ENCODE assay signal across 20 cellular contexts in the genomic region with DNA sequence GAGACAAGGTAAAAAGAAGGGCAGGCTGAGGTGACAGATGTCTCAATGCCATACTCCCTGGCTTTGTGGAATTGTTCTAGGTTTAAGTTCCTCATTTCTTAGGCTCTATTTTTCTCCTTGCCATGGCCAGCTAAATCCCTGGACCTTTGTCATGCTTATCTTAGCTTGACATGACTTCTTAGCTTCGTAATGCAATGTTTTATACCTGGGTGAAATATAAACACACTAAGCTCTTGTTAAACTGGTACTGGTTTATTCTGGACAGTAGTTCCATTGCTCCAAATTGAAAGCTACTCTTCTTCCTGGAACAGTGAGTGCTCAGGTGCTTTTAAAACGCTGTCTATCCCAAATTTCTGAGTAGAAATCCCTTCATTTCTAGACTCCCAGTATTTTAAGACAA.
"Had no signal": no experiment of that assay in that cellular context is flagged by ENCODE, and none has a peak within 500 bp of the region (broad histone marks: within the 10 kb centered on the region; RNA-seq: fewer than 3 reads in every experiment).

No MANE protein-coding gene starts in this region.

- H3K4me2 ChIP-seq: PC-9 had no signal

- H3K27ac ChIP-seq: PC-9, Peyer's patch, SJCRH30 had no signal

- H3K9me3 ChIP-seq: Peyer's patch, SJCRH30 had no signal

- DNase-seq: Karpas-422, KG1, MM.1S, NCI-H1092 treated with DMSO at 0.1 percent for 48 hours, NCI-H1417, NCI-H1436 treated with DMSO at 0.1 percent for 48 hours, NCI-H1694, NCI-H187 treated with DMSO at 0.1 percent for 48 hours, NCI-H2029 treated with DMSO at 0.1 percent for 48 hours, NCI-H2227 treated with DMSO at 0.1 percent for 48 hours, NCI-H510A, NCI-H524 treated with DMSO at 0.1 percent for 48 hours, NCI-H69, NCI-H774, PC-9, Peyer's patch, SHP77 treated with DMSO at 0.1 percent for 48 hours, SJCRH30 had no signal

- H3K4me1 ChIP-seq: Peyer's patch, SJCRH30 had no signal

- ATAC-seq: Right ventricle myocardium inferior, SK-N-SH treated with all-trans-retinoic acid at 6 μM for 48 hours had no signal

- H3K27me3 ChIP-seq: Peyer's patch, SJCRH30 had no signal

- H3K36me3 ChIP-seq: Peyer's patch, SJCRH30 had no signal

- H3K4me3 ChIP-seq: PC-9, Peyer's patch, SJCRH30 had no signal

- H2AFZ ChIP-seq: PC-9 had no signal
